8 cellular contexts compared by ENCODE assay signal in genomic region chr7:135557455-135558336, GRCh38. TPM values are rescaled to one million over a fixed set of nuclear protein-coding genes. Genes with fewer than 3 reads are reported as not detected.
DNase-seq lines count a peak whose midpoint lies in the region; ATAC-seq and TF ChIP-seq lines count a peak whose summit lies in the region.

Gene NUP205, plus strand, starts transcription at chr7:135557917. Its CDS starts 28 bp downstream, at chr7:135557945.

- H3K27ac Mint-ChIP-seq in activated CD4-positive, alpha-beta T cell treated with anti-CD3 and anti-CD28 coated beads, Interleukin-2, amount 10 ng/mL, durations not matched to agents 7 days and 5 days, result no peak within 1 kb of the TSS

- no peaks in the 10 kb centered on the region for H3K27me3 Mint-ChIP-seq in activated CD4-positive, alpha-beta T cell treated with anti-CD3 and anti-CD28 coated beads, Interleukin-2, amount 10 ng/mL, durations not matched to agents 7 days and 5 days

- 2% methylated on average over 38 of the region's 38 CpGs for WGBS in liver

- peaks cover 28% of the 10 kb centered on the region for H3K4me1 Mint-ChIP-seq in activated CD4-positive, alpha-beta T cell treated with anti-CD3 and anti-CD28 coated beads, Interleukin-2, amount 10 ng/mL, durations not matched to agents 7 days and 5 days

- peaks cover 1 to 15% (median 9%) of the 10 kb centered on the region in 4 donors for H3K4me1 ChIP-seq in liver (ENCODE audit: control insufficient read depth in 4 of 4, insufficient read depth in 4 of 4, low read length in 3 of 4)

- CTCF ChIA-PET in activated CD4-positive, alpha-beta T cell treated with anti-CD3 and anti-CD28 coated beads, Interleukin-2, amount 10 ng/mL, durations not matched to agents 7 days and 5 days (lab: Charles Lee), result no interaction called here

- TF ChIP-seq RAD21 in liver (IDR thresholded peaks at IDR 0.05), result peak; percentile 36 to 56

- peak within 1 kb of the TSS; percentile 77 to 98 (median 90) for H3K4me3 ChIP-seq in liver (ENCODE audit: low read depth in 1 of 3, low read length in 3 of 3)

- peaks cover 13% of the 10 kb centered on the region for H3K36me3 Mint-ChIP-seq in activated CD4-positive, alpha-beta T cell treated with anti-CD3 and anti-CD28 coated beads, Interleukin-2, amount 10 ng/mL, durations not matched to agents 7 days and 5 days (ENCODE audit: low read depth)

- H3K27ac ChIP-seq in C4-2B (peak within 1 kb of the TSS; percentile 93), liver (ENCODE audit: low read depth in 1 of 2, low read length in 2 of 2) (peak within 1 kb of the TSS; percentile 92 to 93)

- DNase-seq in NCI-H524 treated with DMSO at 0.1 percent for 48 hours (lab: John Stamatoyannopoulos, UW) (peak; percentile 56), dermis microvascular lymphatic vessel endothelial cell (ENCODE audit: low read depth in 2 of 2) (peak; percentile 81)
- DNase-seq in activated CD4-positive, alpha-beta T cell treated with anti-CD3 and anti-CD28 coated beads, Interleukin-2, amount 10 ng/mL, durations not matched to agents 7 days and 5 days, result peak; percentile 77
- DNase-seq in stimulated activated CD4-positive, alpha-beta T cell treated with anti-CD3 and anti-CD28 coated beads, Interleukin-4, amount 100 ng/mL, for 1 hour, result peak; percentile 68

- H3K9me3 ChIP-seq in liver (ENCODE audit: control insufficient read depth in 4 of 4, low read length in 3 of 4), result no peaks in the 10 kb centered on the region

- H3K9me3 Mint-ChIP-seq in activated CD4-positive, alpha-beta T cell treated with anti-CD3 and anti-CD28 coated beads, Interleukin-2, amount 10 ng/mL, durations not matched to agents 7 days and 5 days, result no peaks in the 10 kb centered on the region

- peak within 1 kb of the TSS; percentile 61 to 85 for H3K9ac ChIP-seq in liver (ENCODE audit: low read depth in 1 of 2, low read length in 2 of 2)

- POLR2A ChIA-PET in activated CD4-positive, alpha-beta T cell treated with anti-CD3 and anti-CD28 coated beads, Interleukin-2, amount 10 ng/mL, durations not matched to agents 7 days and 5 days (lab: Charles Lee), result no interaction called here

- H3K36me3 ChIP-seq in liver (ENCODE audit: control insufficient read depth in 4 of 4, insufficient read depth in 3 of 4, low read depth in 1 of 4, low read length in 3 of 4), result no peaks in the 10 kb centered on the region

- ATAC-seq in GM19324 (IDR thresholded peaks at IDR 0.05; ENCODE audit: low FRiP score, unreplicated experiment), result peak; percentile 75
- ATAC-seq in HG03460 (IDR thresholded peaks at IDR 0.05; ENCODE audit: unreplicated experiment), result peak; percentile 69

- no peak for TF ChIP-seq CTCF in C4-2B (conservative IDR thresholded peaks at IDR 0.05)
- no peak for TF ChIP-seq CTCF in liver (IDR thresholded peaks at IDR 0.05; ENCODE audit: low read depth, low read length, missing input control)

- H3K27me3 ChIP-seq in liver (ENCODE audit: control insufficient read depth in 4 of 4, insufficient read depth in 4 of 4, low read length in 3 of 4), result no peaks in the 10 kb centered on the region

- H3K4me3 Mint-ChIP-seq in activated CD4-positive, alpha-beta T cell treated with anti-CD3 and anti-CD28 coated beads, Interleukin-2, amount 10 ng/mL, durations not matched to agents 7 days and 5 days, result no peak within 1 kb of the TSS

TF ChIP-seq in liver, 16 proteins besides CTCF, POLR2A, EP300 and RAD21:
- TF ChIP-seq ZBTB33 (IDR thresholded peaks at IDR 0.05) (peak; percentile 36), REST (IDR thresholded peaks at IDR 0.05) (peak; percentile 63), FOXA2 (IDR thresholded peaks at IDR 0.05) (no peak), RXRA (IDR thresholded peaks at IDR 0.05) (peak; percentile 32 to 47), HNF4A (conservative IDR thresholded peaks at IDR 0.05) (peak in 1 of 2 donors; percentile 9), HNF4G (IDR thresholded peaks at IDR 0.05) (no peak), SP1 (IDR thresholded peaks at IDR 0.05) (peak; percentile 47), GABPA (IDR thresholded peaks at IDR 0.05 in 1 of 2, conservative IDR thresholded peaks at IDR 0.05 in 1 of 2) (peak in 1 of 2 donors; percentile 50), YY1 (IDR thresholded peaks at IDR 0.05) (peak; percentile 99), TAF1 (conservative IDR thresholded peaks at IDR 0.05) (peak; percentile 51), ATF3 (IDR thresholded peaks at IDR 0.05) (no peak), EGR1 (IDR thresholded peaks at IDR 0.05; ENCODE audit: low read depth in 2 of 2) (peak in 1 of 2 donors; percentile 34), MAX (IDR thresholded peaks at IDR 0.05) (peak; percentile 95)

RNA-seq across cellular contexts. Expression of gene NUP205, which starts in this region (rescaled TPM):
- total RNA-seq in activated CD4-positive, alpha-beta T cell treated with anti-CD3 and anti-CD28 coated beads, Interleukin-2, amount 10 ng/mL, durations not matched to agents 7 days and 5 days, result 10 to 100 TPM; 88.8 to 99.5 TPM
- total RNA-seq in dermis microvascular lymphatic vessel endothelial cell (35.5 and 47.4 TPM in 2 replicates), liver (10 to 100 TPM; 16.6 to 27.8 TPM)
- 1 to 10 TPM; 6.3 to 7.5 TPM for polyA plus RNA-seq in liver

Comparison
In these comparisons a context has a peak if more than half of its experiments do, and no peak if none do; other contexts are left out.
1. Peak in every context shown above with its lines: DNase-seq, ATAC-seq, H3K4me3 ChIP-seq and H3K27ac ChIP-seq.